Comparison of ENCODE assay signal across 15 cellular contexts in the genomic region with DNA sequence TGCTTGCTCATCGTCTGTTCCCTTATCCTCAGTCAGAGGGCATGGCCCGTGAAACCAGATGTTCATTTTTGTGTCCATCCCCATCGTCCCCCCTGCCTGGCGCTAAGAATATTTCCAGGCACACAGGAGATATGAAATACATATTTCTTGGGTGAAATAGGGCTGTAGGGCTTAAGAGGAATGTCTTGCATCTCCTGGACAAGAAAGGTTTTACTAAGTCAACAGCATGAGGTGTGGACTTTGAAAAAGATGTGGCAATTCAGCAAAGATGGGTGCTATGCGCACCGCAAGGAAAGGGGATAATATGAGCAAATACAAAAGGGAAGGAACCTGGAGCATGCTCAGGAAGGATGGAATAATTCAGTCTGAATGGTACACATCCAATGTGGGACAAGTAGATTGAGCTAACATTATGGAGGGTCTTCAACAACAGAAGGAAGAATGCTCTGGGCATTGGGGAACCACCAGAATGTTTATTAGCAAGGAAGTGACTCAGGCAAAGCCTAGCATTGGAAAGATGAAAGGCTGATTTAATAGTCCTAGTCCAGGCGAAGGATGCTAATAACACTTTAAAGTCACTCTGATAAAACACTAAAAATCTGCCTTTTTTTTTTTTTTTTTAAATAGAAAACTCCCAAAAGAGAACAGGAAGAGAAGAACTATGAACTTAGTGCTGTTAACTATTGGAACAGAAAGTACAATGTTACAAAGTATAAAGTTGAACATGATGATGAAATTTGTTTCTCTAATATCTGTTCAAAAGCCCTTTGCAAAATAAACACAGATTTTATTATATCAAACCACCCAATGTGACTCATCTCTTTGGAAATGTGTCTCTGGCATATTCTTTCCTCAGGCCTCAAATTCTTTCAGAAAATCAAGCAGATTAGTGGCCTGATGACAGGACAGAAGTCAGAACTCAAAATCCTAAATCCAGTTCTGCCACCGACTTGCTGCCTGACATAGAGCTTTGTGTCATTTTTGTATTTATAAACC.
DNase-seq lines count a peak whose midpoint lies in the region; ATAC-seq and TF ChIP-seq lines count a peak whose summit lies in the region.
"Had no signal": no experiment of that assay in that cellular context is flagged by ENCODE, and none has a peak within 500 bp of the region (broad histone marks: within the 10 kb centered on the region; RNA-seq: fewer than 3 reads in every experiment).

No MANE protein-coding gene starts in this region.

- intact Hi-C loops in left ventricle myocardium superior (cut with micrococcal nuclease) = no loop called here

- no peaks in the 10 kb centered on the region for H3K9me3 Mint-ChIP-seq in GM23338

- H3K79me2 ChIP-seq in GM23338 (replicated peaks; ENCODE audit: insufficient read depth) = no peaks in the 10 kb centered on the region

- H3K9ac ChIP-seq in skeletal muscle satellite cell (ENCODE audit: low read depth, low read length) = peak overlapping the region; percentile 58

- H3K4me1 ChIP-seq in skeletal muscle satellite cell (ENCODE audit: control insufficient read depth, insufficient read depth, low read length) (peaks cover 44% of the 10 kb centered on the region), GM23338 (ENCODE audit: insufficient read depth) (no peaks in the 10 kb centered on the region; the same call in 1 of the 2 replicates)

- peak; percentile 84 for ATAC-seq in left ventricle myocardium superior
- ATAC-seq in GM21360 (IDR thresholded peaks at IDR 0.05; ENCODE audit: unreplicated experiment) = no peak
- no peak for ATAC-seq in GM23338
- ATAC-seq in GM21825 (IDR thresholded peaks at IDR 0.05; ENCODE audit: unreplicated experiment) = no peak

- H3K9me3 ChIP-seq in skeletal muscle satellite cell (replicated peaks; ENCODE audit: low read length) = no peaks in the 10 kb centered on the region

- H3K27me3 ChIP-seq in skeletal muscle satellite cell (ENCODE audit: control insufficient read depth, insufficient read depth, low read length) (no peaks in the 10 kb centered on the region), GM23338 (ENCODE audit: insufficient read depth) (no peaks in the 10 kb centered on the region)

- H3K4me2 ChIP-seq in skeletal muscle satellite cell (ENCODE audit: low read length) = peak overlapping the region; percentile 47
- H3K4me2 ChIP-seq in GM23338 = no peak overlapping the region

- no peaks in the 10 kb centered on the region for H3K36me3 Mint-ChIP-seq in GM23338 (ENCODE audit: low read depth)
- H3K36me3 Mint-ChIP-seq: activated naive CD8-positive, alpha-beta T cell treated with anti-CD3 and anti-CD28 coated beads, Interleukin-2, amount 10 ng/mL, durations not matched to agents 7 days and 5 days had no signal

- no peak overlapping the region for H2AFZ ChIP-seq in GM23338

- no peaks in the 10 kb centered on the region for H3K27me3 Mint-ChIP-seq in GM23338 (ENCODE audit: insufficient read depth, low read depth, poor library complexity)
- H3K27me3 Mint-ChIP-seq: activated naive CD8-positive, alpha-beta T cell treated with anti-CD3 and anti-CD28 coated beads, Interleukin-2, amount 10 ng/mL, durations not matched to agents 7 days and 5 days had no signal

- no peak overlapping the region for H3K4me3 Mint-ChIP-seq in GM23338
- H3K4me3 Mint-ChIP-seq: activated naive CD8-positive, alpha-beta T cell treated with anti-CD3 and anti-CD28 coated beads, Interleukin-2, amount 10 ng/mL, durations not matched to agents 7 days and 5 days had no signal

- H3K27ac ChIP-seq in GM23338 (ENCODE audit: low read depth) = no peak overlapping the region

- no peaks in the 10 kb centered on the region for H4K20me1 ChIP-seq in GM23338 (replicated peaks; ENCODE audit: insufficient read depth)

- DNase-seq in H4 (ENCODE audit: low spot score) (peak; percentile 37), astrocyte of the spinal cord (ENCODE audit: low read depth, low spot score) (peak; percentile 81), left ventricle myocardium superior (no peak), GM23338 (ENCODE audit: low spot score) (no peak), GM03348 (ENCODE audit: low spot score) (no peak)
- DNase-seq: activated CD4-positive, alpha-beta T cell treated with anti-CD3 and anti-CD28 coated beads, Interleukin-2, amount 50 U/mL, for 48 hours; activated naive CD8-positive, alpha-beta T cell treated with anti-CD3 and anti-CD28 coated beads, Interleukin-2, amount 10 ng/mL, durations not matched to agents 7 days and 5 days; COR-L47; KG1; NCI-H510A treated with DMSO at 0.1 percent for 48 hours; stimulated activated CD4-positive, alpha-beta T cell treated with anti-CD3 and anti-CD28 coated beads, Interleukin-1b, Interleukin-23, amount 100 ng/mL, for 48 hours; substantia nigra had no signal

- H3K4me3 ChIP-seq in astrocyte of the spinal cord (ENCODE audit: low read depth, low read length) (no peak overlapping the region), skeletal muscle satellite cell (ENCODE audit: low read length) (peak overlapping the region; percentile 5), GM23338 (no peak overlapping the region)

- H3K27ac Mint-ChIP-seq in GM23338 = no peak overlapping the region
- H3K27ac Mint-ChIP-seq: activated naive CD8-positive, alpha-beta T cell treated with anti-CD3 and anti-CD28 coated beads, Interleukin-2, amount 10 ng/mL, durations not matched to agents 7 days and 5 days had no signal

- peaks cover 6% of the 10 kb centered on the region; the same call in 2 of the 3 replicates for H3K4me1 Mint-ChIP-seq in GM23338
- H3K4me1 Mint-ChIP-seq: activated naive CD8-positive, alpha-beta T cell treated with anti-CD3 and anti-CD28 coated beads, Interleukin-2, amount 10 ng/mL, durations not matched to agents 7 days and 5 days had no signal

- H3K36me3 ChIP-seq in skeletal muscle satellite cell (ENCODE audit: insufficient read depth, low read length) = no peaks in the 10 kb centered on the region
- no peaks in the 10 kb centered on the region for H3K36me3 ChIP-seq in GM23338 (ENCODE audit: insufficient read depth)

- in situ Hi-C loops in astrocyte of the spinal cord (cut with HindIII; ENCODE audit: low sequenced_read_pairs) = no loop called here

- TF ChIP-seq CTCF in astrocyte of the spinal cord (IDR thresholded peaks at IDR 0.05; ENCODE audit: low read depth, low read length) (no peak), GM23338 (conservative IDR thresholded peaks at IDR 0.05; ENCODE audit: low read depth in 2 of 2) (no peak)

- H3F3A ChIP-seq in GM23338 (replicated peaks; ENCODE audit: low read depth) = no peaks in the 10 kb centered on the region

- H3K9me2 ChIP-seq in GM23338 (ENCODE audit: insufficient read depth) = no peaks in the 10 kb centered on the region

TF ChIP-seq in GM23338, 12 proteins besides CTCF, POLR2A, EP300 and RAD21:
- TF ChIP-seq CREB1 (CRISPR knock-in tag; IDR thresholded peaks at IDR 0.05; ENCODE audit: low read depth) = no peak
- TF ChIP-seq POLR2AphosphoS5 (IDR thresholded peaks at IDR 0.05; ENCODE audit: low read depth) = no peak
- TF ChIP-seq, protein P1, sequence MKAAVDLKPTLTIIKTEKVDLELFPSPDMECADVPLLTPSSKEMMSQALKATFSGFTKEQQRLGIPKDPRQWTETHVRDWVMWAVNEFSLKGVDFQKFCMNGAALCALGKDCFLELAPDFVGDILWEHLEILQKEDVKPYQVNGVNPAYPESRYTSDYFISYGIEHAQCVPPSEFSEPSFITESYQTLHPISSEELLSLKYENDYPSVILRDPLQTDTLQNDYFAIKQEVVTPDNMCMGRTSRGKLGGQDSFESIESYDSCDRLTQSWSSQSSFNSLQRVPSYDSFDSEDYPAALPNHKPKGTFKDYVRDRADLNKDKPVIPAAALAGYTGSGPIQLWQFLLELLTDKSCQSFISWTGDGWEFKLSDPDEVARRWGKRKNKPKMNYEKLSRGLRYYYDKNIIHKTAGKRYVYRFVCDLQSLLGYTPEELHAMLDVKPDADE (IDR thresholded peaks at IDR 0.05) = no peak
- no peak for TF ChIP-seq ZNF331 (CRISPR knock-in tag; IDR thresholded peaks at IDR 0.05; ENCODE audit: low read depth)
- no peak for TF ChIP-seq JUNB (IDR thresholded peaks at IDR 0.05; ENCODE audit: unreplicated experiment)
- no peak for TF ChIP-seq STAT1 (IDR thresholded peaks at IDR 0.05; ENCODE audit: unreplicated experiment)
- no peak for TF ChIP-seq ZNF114 (CRISPR knock-in tag; IDR thresholded peaks at IDR 0.05)
- TF ChIP-seq, protein P2, sequence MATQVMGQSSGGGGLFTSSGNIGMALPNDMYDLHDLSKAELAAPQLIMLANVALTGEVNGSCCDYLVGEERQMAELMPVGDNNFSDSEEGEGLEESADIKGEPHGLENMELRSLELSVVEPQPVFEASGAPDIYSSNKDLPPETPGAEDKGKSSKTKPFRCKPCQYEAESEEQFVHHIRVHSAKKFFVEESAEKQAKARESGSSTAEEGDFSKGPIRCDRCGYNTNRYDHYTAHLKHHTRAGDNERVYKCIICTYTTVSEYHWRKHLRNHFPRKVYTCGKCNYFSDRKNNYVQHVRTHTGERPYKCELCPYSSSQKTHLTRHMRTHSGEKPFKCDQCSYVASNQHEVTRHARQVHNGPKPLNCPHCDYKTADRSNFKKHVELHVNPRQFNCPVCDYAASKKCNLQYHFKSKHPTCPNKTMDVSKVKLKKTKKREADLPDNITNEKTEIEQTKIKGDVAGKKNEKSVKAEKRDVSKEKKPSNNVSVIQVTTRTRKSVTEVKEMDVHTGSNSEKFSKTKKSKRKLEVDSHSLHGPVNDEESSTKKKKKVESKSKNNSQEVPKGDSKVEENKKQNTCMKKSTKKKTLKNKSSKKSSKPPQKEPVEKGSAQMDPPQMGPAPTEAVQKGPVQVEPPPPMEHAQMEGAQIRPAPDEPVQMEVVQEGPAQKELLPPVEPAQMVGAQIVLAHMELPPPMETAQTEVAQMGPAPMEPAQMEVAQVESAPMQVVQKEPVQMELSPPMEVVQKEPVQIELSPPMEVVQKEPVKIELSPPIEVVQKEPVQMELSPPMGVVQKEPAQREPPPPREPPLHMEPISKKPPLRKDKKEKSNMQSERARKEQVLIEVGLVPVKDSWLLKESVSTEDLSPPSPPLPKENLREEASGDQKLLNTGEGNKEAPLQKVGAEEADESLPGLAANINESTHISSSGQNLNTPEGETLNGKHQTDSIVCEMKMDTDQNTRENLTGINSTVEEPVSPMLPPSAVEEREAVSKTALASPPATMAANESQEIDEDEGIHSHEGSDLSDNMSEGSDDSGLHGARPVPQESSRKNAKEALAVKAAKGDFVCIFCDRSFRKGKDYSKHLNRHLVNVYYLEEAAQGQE (IDR thresholded peaks at IDR 0.05; ENCODE audit: unreplicated experiment) = no peak

Comparison
In these comparisons a context has a peak if more than half of its experiments do, and no peak if none do; other contexts are left out.
1. DNase-seq: peak in H4 (single experiment) and astrocyte of the spinal cord (single experiment); none in left ventricle myocardium superior (single experiment), GM23338 (single experiment) and GM03348 (single experiment).